8 cellular contexts compared by ENCODE assay signal in genomic region chr18:3450358-3451107, GRCh38. TPM values are rescaled to one million over a fixed set of nuclear protein-coding genes. Genes with fewer than 3 reads are reported as not detected.
DNase-seq lines count a peak whose midpoint lies in the region; ATAC-seq and TF ChIP-seq lines count a peak whose summit lies in the region.

No MANE protein-coding gene starts in this region.

- POLR2A ChIA-PET in CD4-positive, alpha-beta T cell (lab: Charles Lee): interaction anchor here (0.6 to 9.4 kb wide), 23 partner anchors 9 to 390 kb away, joined by 3 to 140 read pairs (median 5); partner anchors contain the start of genes MYL12A and MYL12B

- no peaks in the 10 kb centered on the region for H3K27me3 ChIP-seq in CD4-positive, alpha-beta T cell (ENCODE audit: control insufficient read depth, insufficient read depth, low read length)
- no peaks in the 10 kb centered on the region for H3K27me3 ChIP-seq in lower lobe of right lung (ENCODE audit: low read depth)

- H3K27ac ChIP-seq in CD4-positive, alpha-beta T cell (ENCODE audit: low read depth, low read length): peak overlapping the region; percentile 98
- H3K27ac ChIP-seq in lower lobe of right lung: peak overlapping the region; percentile 99

- TF ChIP-seq CTCF in CD4-positive, alpha-beta T cell (IDR thresholded peaks at IDR 0.05): no peak
- no peak for TF ChIP-seq CTCF in lower lobe of right lung (IDR thresholded peaks at IDR 0.05)

- H3K9me3 ChIP-seq in CD4-positive, alpha-beta T cell (ENCODE audit: control insufficient read depth, low read length): no peaks in the 10 kb centered on the region
- no peaks in the 10 kb centered on the region for H3K9me3 ChIP-seq in lower lobe of right lung

- H3K4me1 ChIP-seq in lower lobe of right lung: peaks cover 31% of the 10 kb centered on the region

- peak; percentile 75 to 87 (median 81) for DNase-seq in CD4-positive, alpha-beta T cell
- DNase-seq in LHCN-M2 (ENCODE audit: low read depth) (peak; percentile 74), lower lobe of right lung (peak; percentile 81), 8988T (no peak)
- peak; percentile 82 for DNase-seq in activated CD4-positive, alpha-beta T cell treated with anti-CD3 and anti-CD28 coated beads, Interleukin-2, amount 50 U/mL, for 1 hour
- DNase-seq in stimulated activated CD4-positive, alpha-beta T cell treated with anti-CD3 and anti-CD28 coated beads, TNF-alpha, amount 100 ng/mL, for 1 hour (ENCODE audit: low read depth in 3 of 3, low spot score in 1 of 3): peak; percentile 49 to 70 (median 68)

- ATAC-seq in CD4-positive, alpha-beta T cell (ENCODE audit: poor library complexity): peak; percentile 17
- ATAC-seq in lower lobe of right lung (peak; percentile 1), GM18519 (IDR thresholded peaks at IDR 0.05; ENCODE audit: low FRiP score, unreplicated experiment) (no peak)

- CTCF ChIA-PET in CD4-positive, alpha-beta T cell (lab: Charles Lee): interaction anchor here (0.7 to 6.4 kb wide), 4 partner anchors 135 to 216 kb away, joined by 3 to 51 read pairs (median 6); no protein-coding TSS in a partner anchor

- H3K36me3 ChIP-seq in lower lobe of right lung: no peaks in the 10 kb centered on the region

- H3K4me3 Mint-ChIP-seq in CD4-positive, alpha-beta T cell: peak overlapping the region; percentile 98
- peak overlapping the region; percentile 90 for H3K4me3 Mint-ChIP-seq in dendritic cell treated with granulocyte-macrophage colony-stimulating factor and Interleukin-4, amounts not matched to agents 40 ng/mL and 50 ng/mL, for 4 days

- H3K4me3 ChIP-seq in lower lobe of right lung: peak overlapping the region; percentile 81

- H3K9me3 Mint-ChIP-seq in CD4-positive, alpha-beta T cell: no peaks in the 10 kb centered on the region
- no peaks in the 10 kb centered on the region for H3K9me3 Mint-ChIP-seq in dendritic cell treated with granulocyte-macrophage colony-stimulating factor and Interleukin-4, amounts not matched to agents 40 ng/mL and 50 ng/mL, for 4 days

- peaks cover 50% of the 10 kb centered on the region for H3K36me3 Mint-ChIP-seq in CD4-positive, alpha-beta T cell (ENCODE audit: low read depth)
- H3K36me3 Mint-ChIP-seq in dendritic cell treated with granulocyte-macrophage colony-stimulating factor and Interleukin-4, amounts not matched to agents 40 ng/mL and 50 ng/mL, for 4 days (ENCODE audit: low read depth): peaks cover 43% of the 10 kb centered on the region

- H3K27ac Mint-ChIP-seq in CD4-positive, alpha-beta T cell: peak overlapping the region; percentile 99
- peak overlapping the region; percentile 99 for H3K27ac Mint-ChIP-seq in dendritic cell treated with granulocyte-macrophage colony-stimulating factor and Interleukin-4, amounts not matched to agents 40 ng/mL and 50 ng/mL, for 4 days

- H3K27me3 Mint-ChIP-seq in CD4-positive, alpha-beta T cell: peaks cover 5% of the 10 kb centered on the region
- no peaks in the 10 kb centered on the region for H3K27me3 Mint-ChIP-seq in dendritic cell treated with granulocyte-macrophage colony-stimulating factor and Interleukin-4, amounts not matched to agents 40 ng/mL and 50 ng/mL, for 4 days

- intact Hi-C loops in CD4-positive, alpha-beta T cell (cut with DNase I, micrococcal nuclease): loop anchor here (1.0 to 10.0 kb wide), 8 partner anchors 68 to 516 kb away; partner anchors contain the start of genes LPIN2 (in 1 of the 2) and MYL12B (in 1 of the 2)
- intact Hi-C loops in dendritic cell treated with granulocyte-macrophage colony-stimulating factor and Interleukin-4, amounts not matched to agents 40 ng/mL and 50 ng/mL, for 4 days (cut with micrococcal nuclease): loop anchor here (5.0 to 10.0 kb wide), 2 partner anchors 212 to 424 kb away; no protein-coding TSS in a partner anchor
- intact Hi-C loops in lower lobe of right lung (cut with DNase I): loop anchor here (10.0 kb wide), 2 partner anchors 134 to 166 kb away; no protein-coding TSS in a partner anchor

- H3K4me1 Mint-ChIP-seq in CD4-positive, alpha-beta T cell (ENCODE audit: low read depth): peaks cover 61% of the 10 kb centered on the region
- peaks cover 28% of the 10 kb centered on the region for H3K4me1 Mint-ChIP-seq in dendritic cell treated with granulocyte-macrophage colony-stimulating factor and Interleukin-4, amounts not matched to agents 40 ng/mL and 50 ng/mL, for 4 days (ENCODE audit: low read depth)

RNA-seq across cellular contexts. Expression of gene TGIF1, which starts 0.6 kb away (rescaled TPM):
- 10 to 100 TPM; 54.6 to 55.4 TPM for total RNA-seq in CD4-positive, alpha-beta T cell
- 114 and 115 TPM in 2 replicates for total RNA-seq in LHCN-M2 (2014; rRNA removed)
- 29.3 TPM for polyA plus RNA-seq in LHCN-M2 (2012)
- 45.8 TPM for total RNA-seq in lower lobe of right lung
